In genomic region chr11:108586600-108586999, GRCh38 we compare ENCODE assay signal across 17 cellular contexts. TPM values are rescaled to one million over a fixed set of nuclear protein-coding genes. Genes with fewer than 3 reads are reported as not detected.
DNase-seq lines count a peak whose midpoint lies in the region; ATAC-seq and TF ChIP-seq lines count a peak whose summit lies in the region.
"Had no signal": no experiment of that assay in that cellular context is flagged by ENCODE, and none has a peak within 500 bp of the region (broad histone marks: within the 10 kb centered on the region; RNA-seq: fewer than 3 reads in every experiment).

No MANE protein-coding gene starts in this region.

- no peaks in the 10 kb centered on the region for H3K9me2 ChIP-seq in PC-3 (replicated peaks; ENCODE audit: low read length)

- no peaks in the 10 kb centered on the region for H3K9me3 ChIP-seq in PC-3 (ENCODE audit: low read length)
- no peaks in the 10 kb centered on the region for H3K9me3 ChIP-seq in naive thymus-derived CD4-positive, alpha-beta T cell (ENCODE audit: control insufficient read depth in 2 of 3, low read length in 3 of 3)

- CTCF ChIA-PET in PC-3 (lab: Charles Lee), result interaction anchor here (0.6 kb wide), 1 partner anchor 145 kb away, joined by 3 read pairs; no protein-coding TSS in a partner anchor
- CTCF ChIA-PET in naive thymus-derived CD4-positive, alpha-beta T cell (lab: Charles Lee), result no interaction called here

- H3K36me3 ChIP-seq in PC-3 (ENCODE audit: low read depth, low read length), result no peaks in the 10 kb centered on the region
- no peaks in the 10 kb centered on the region for H3K36me3 ChIP-seq in naive thymus-derived CD4-positive, alpha-beta T cell (ENCODE audit: control insufficient read depth in 2 of 3, insufficient read depth in 3 of 3, low read length in 3 of 3)

- POLR2A ChIA-PET in PC-3 (lab: Charles Lee; ENCODE audit: unreplicated experiment), result interaction anchor here (0.5 to 0.6 kb wide), 2 partner anchors 44 to 182 kb away, joined by 3 to 4 read pairs; no protein-coding TSS in a partner anchor
- POLR2A ChIA-PET in naive thymus-derived CD4-positive, alpha-beta T cell (lab: Charles Lee), result no interaction called here

- ATAC-seq in HG02870 (IDR thresholded peaks at IDR 0.05; ENCODE audit: unreplicated experiment) (peak; percentile 15), PC-3 (peak; percentile 30; the same call in 1 of the 2 replicates), HG03457 (IDR thresholded peaks at IDR 0.05; ENCODE audit: unreplicated experiment) (no peak)
- no peak for ATAC-seq in naive thymus-derived CD4-positive, alpha-beta T cell
- ATAC-seq in activated T-cell treated with anti-CD3 and anti-CD28 coated beads, Interleukin-2, amount 50 U/mL, for 72 hours (replicated peaks in 1 of 2), result no peak
- ATAC-seq: right cardiac atrium had no signal

- H3K9me3 Mint-ChIP-seq in mesothelial cell of epicardium, result no peaks in the 10 kb centered on the region
- H3K9me3 Mint-ChIP-seq in naive thymus-derived CD4-positive, alpha-beta T cell, result no peaks in the 10 kb centered on the region
- no peaks in the 10 kb centered on the region for H3K9me3 Mint-ChIP-seq in activated T-cell treated with anti-CD3 and anti-CD28 coated beads, Interleukin-2, amount 50 U/mL, for 72 hours
- H3K9me3 Mint-ChIP-seq: activated B cell treated with CpG ODN at 0.5 μM for 24 hours had no signal

- peaks cover 34% of the 10 kb centered on the region for H3K4me1 Mint-ChIP-seq in mesothelial cell of epicardium
- H3K4me1 Mint-ChIP-seq in naive thymus-derived CD4-positive, alpha-beta T cell, result peaks cover 0 to 7% (median under 1%) of the 10 kb centered on the region in 7 donors
- H3K4me1 Mint-ChIP-seq in activated T-cell treated with anti-CD3 and anti-CD28 coated beads, Interleukin-2, amount 50 U/mL, for 72 hours (ENCODE audit: low read depth), result no peaks in the 10 kb centered on the region
- H3K4me1 Mint-ChIP-seq: activated B cell treated with CpG ODN at 0.5 μM for 24 hours had no signal

- TF ChIP-seq CTCF in PC-3 (conservative IDR thresholded peaks at IDR 0.05; ENCODE audit: low read depth, low read length), result no peak
- TF ChIP-seq CTCF in mesothelial cell of epicardium (IDR thresholded peaks at IDR 0.05; ENCODE audit: unreplicated experiment), result no peak

- 0 out of 2 replicates have a peak, but pooled peaks cover 5% of the 10 kb centered on the region for H4K20me1 ChIP-seq in PC-3 (ENCODE audit: low read length)

- H3K4me1 ChIP-seq in PC-3 (ENCODE audit: insufficient read depth, low read length), result peaks cover 30% of the 10 kb centered on the region
- no peaks in the 10 kb centered on the region for H3K4me1 ChIP-seq in naive thymus-derived CD4-positive, alpha-beta T cell (ENCODE audit: control insufficient read depth in 2 of 2, insufficient read depth in 2 of 2, low read length in 2 of 2)

- no TSS peak for BruUV-seq in PC-3 (replicated peaks; lab: Mats Ljungman, UMichigan)

- DNase-seq in DMS153 (lab: John Stamatoyannopoulos, UW) (peak; percentile 87), PC-3 (peak; percentile 41), mesothelial cell of epicardium (ENCODE audit: low spot score in 2 of 2, unreplicated experiment in 2 of 2) (no peak), DMS79 (lab: John Stamatoyannopoulos, UW) (no peak)
- no peak for DNase-seq in naive thymus-derived CD4-positive, alpha-beta T cell
- DNase-seq in activated T-cell treated with anti-CD3 and anti-CD28 coated beads, Interleukin-2, amount 50 U/mL, for 72 hours, result no peak
- DNase-seq: activated B cell treated with CpG ODN at 0.5 μM for 24 hours; activated effector memory CD4-positive, alpha-beta T cell treated with Interleukin-2 at 50 U/mL for 16 hours; central memory CD4-positive, alpha-beta T cell; effector CD4-positive, alpha-beta T cell; NCI-H1694 treated with DMSO at 0.1 percent for 48 hours; NCI-H69; nucleus accumbens; right cardiac atrium had no signal

- H3K4me2 ChIP-seq in PC-3 (ENCODE audit: low read length), result no peak overlapping the region
- H3K4me2 ChIP-seq: KMS-11 had no signal

- no peaks in the 10 kb centered on the region for H3K27me3 ChIP-seq in PC-3 (ENCODE audit: low read length)
- H3K27me3 ChIP-seq in naive thymus-derived CD4-positive, alpha-beta T cell (ENCODE audit: control insufficient read depth in 2 of 2, insufficient read depth in 2 of 2, low read length in 2 of 2), result no peaks in the 10 kb centered on the region

- H3F3A ChIP-seq in PC-3 (ENCODE audit: low read length, unreplicated experiment), result no peaks in the 10 kb centered on the region

- intact Hi-C loops in PC-3 (cut with micrococcal nuclease), result no loop called here
- intact Hi-C loops in naive thymus-derived CD4-positive, alpha-beta T cell (cut with micrococcal nuclease), result no loop called here

- H2AFZ ChIP-seq in PC-3 (ENCODE audit: low read length), result no peak overlapping the region

- peaks cover 70% of the 10 kb centered on the region for H3K79me2 ChIP-seq in PC-3 (ENCODE audit: low read length)

- no peak overlapping the region for H3K27ac ChIP-seq in PC-3 (ENCODE audit: low read length)
- H3K27ac ChIP-seq in naive thymus-derived CD4-positive, alpha-beta T cell (ENCODE audit: low read depth, low read length), result no peak overlapping the region
- H3K27ac ChIP-seq: KMS-11 had no signal

- no peak overlapping the region for H3K4me3 ChIP-seq in PC-3 (ENCODE audit: low read length)
- H3K4me3 ChIP-seq in naive thymus-derived CD4-positive, alpha-beta T cell (ENCODE audit: low read length), result no peak overlapping the region

- H3K4me3 Mint-ChIP-seq in mesothelial cell of epicardium, result no peak overlapping the region
- H3K4me3 Mint-ChIP-seq in naive thymus-derived CD4-positive, alpha-beta T cell, result no peak overlapping the region
- H3K4me3 Mint-ChIP-seq in activated T-cell treated with anti-CD3 and anti-CD28 coated beads, Interleukin-2, amount 50 U/mL, for 72 hours, result no peak overlapping the region
- H3K4me3 Mint-ChIP-seq: activated B cell treated with CpG ODN at 0.5 μM for 24 hours had no signal

- no peak overlapping the region for H3K9ac ChIP-seq in PC-3 (ENCODE audit: low read length)
- H3K9ac ChIP-seq: KMS-11 had no signal

- H3K27ac Mint-ChIP-seq in mesothelial cell of epicardium, result peak overlapping the region; percentile 39
- H3K27ac Mint-ChIP-seq in naive thymus-derived CD4-positive, alpha-beta T cell, result no peak overlapping the region
- H3K27ac Mint-ChIP-seq in activated T-cell treated with anti-CD3 and anti-CD28 coated beads, Interleukin-2, amount 50 U/mL, for 72 hours, result no peak overlapping the region
- H3K27ac Mint-ChIP-seq: activated B cell treated with CpG ODN at 0.5 μM for 24 hours had no signal

- no peaks in the 10 kb centered on the region for H3K36me3 Mint-ChIP-seq in mesothelial cell of epicardium
- peaks cover 0 to 4% (median 0%) of the 10 kb centered on the region in 5 donors for H3K36me3 Mint-ChIP-seq in naive thymus-derived CD4-positive, alpha-beta T cell
- H3K36me3 Mint-ChIP-seq in activated T-cell treated with anti-CD3 and anti-CD28 coated beads, Interleukin-2, amount 50 U/mL, for 72 hours (ENCODE audit: insufficient read depth in 2 of 2), result no peaks in the 10 kb centered on the region

- H3K27me3 Mint-ChIP-seq in mesothelial cell of epicardium (ENCODE audit: low read depth), result no peaks in the 10 kb centered on the region
- H3K27me3 Mint-ChIP-seq in naive thymus-derived CD4-positive, alpha-beta T cell, result peaks cover 0 to 12% (median 0%) of the 10 kb centered on the region in 5 donors
- no peaks in the 10 kb centered on the region for H3K27me3 Mint-ChIP-seq in activated T-cell treated with anti-CD3 and anti-CD28 coated beads, Interleukin-2, amount 50 U/mL, for 72 hours (ENCODE audit: low read depth)

RNA-seq across cellular contexts. Expression of gene EXPH5, which starts 7.0 kb away (rescaled TPM):
- total RNA-seq in PC-3 (2014; rRNA removed), result 13.5 and 14.1 TPM in 2 replicates
- 27.2 to 30.5 TPM (median 28.2 TPM) in 3 replicates for total RNA-seq in mesothelial cell of epicardium
- 1 to 10 TPM; 1.9 to 8.3 (median 5.9) TPM for total RNA-seq in naive thymus-derived CD4-positive, alpha-beta T cell
- 1 to 10 TPM in 1 of 2 donors, under 1 TPM in 1; 0.90 to 2.0 TPM for polyA plus RNA-seq in naive thymus-derived CD4-positive, alpha-beta T cell
- total RNA-seq in activated T-cell treated with anti-CD3 and anti-CD28 coated beads, Interleukin-2, amount 50 U/mL, for 72 hours, result 1 to 10 TPM; 4.3 to 5.7 TPM

Comparison
In these comparisons a context has a peak if more than half of its experiments do, and no peak if none do; other contexts are left out.
1. DNase-seq: peak in DMS153 (single experiment) and PC-3 (single experiment); none in mesothelial cell of epicardium (0 of 2), naive thymus-derived CD4-positive, alpha-beta T cell (0 of 9), activated T-cell treated with anti-CD3 and anti-CD28 coated beads, Interleukin-2, amount 50 U/mL, for 72 hours (0 of 2) and DMS79 (single experiment).
2. ATAC-seq: peak in HG02870 (single experiment) and PC-3 (single experiment); none in naive thymus-derived CD4-positive, alpha-beta T cell (single experiment), activated T-cell treated with anti-CD3 and anti-CD28 coated beads, Interleukin-2, amount 50 U/mL, for 72 hours (0 of 2) and HG03457 (single experiment).